In genomic region chr11:1006762-1007161, GRCh38 we compare ENCODE assay signal across 19 cellular contexts. TPM values are rescaled to one million over a fixed set of nuclear protein-coding genes. Genes with fewer than 3 reads are reported as not detected.
DNase-seq lines count a peak whose midpoint lies in the region; ATAC-seq and TF ChIP-seq lines count a peak whose summit lies in the region.
"Had no signal": no experiment of that assay in that cellular context is flagged by ENCODE, and none has a peak within 500 bp of the region (broad histone marks: within the 10 kb centered on the region; RNA-seq: fewer than 3 reads in every experiment).

No MANE protein-coding gene starts in this region.

- H3K36me3 ChIP-seq in heart right ventricle (peaks cover 0 to 100% (median 41%) of the 10 kb centered on the region in 9 donors), stomach (peaks cover 63 to 100% (median 98%) of the 10 kb centered on the region in 4 donors), sigmoid colon (peaks cover 9 to 94% (median 65%) of the 10 kb centered on the region in 4 donors)

- peak in 7 of 8 donors; percentile 62 to 80 (median 75) for ATAC-seq in heart right ventricle
- no peak for ATAC-seq in HG02870 (IDR thresholded peaks at IDR 0.05; ENCODE audit: unreplicated experiment)
- ATAC-seq: activated CD8-positive, alpha-beta memory T cell treated with anti-CD3 and anti-CD28 coated beads, Interleukin-2, amount 10 ng/mL, durations not matched to agents 7 days and 5 days; CD8-positive, alpha-beta T cell had no signal

- TF ChIP-seq CTCF in heart right ventricle (IDR thresholded peaks at IDR 0.05) (no peak), stomach (IDR thresholded peaks at IDR 0.05) (no peak), sigmoid colon (IDR thresholded peaks at IDR 0.05) (no peak)

- H3K9me3 ChIP-seq in heart right ventricle (no peaks in the 10 kb centered on the region), stomach (no peaks in the 10 kb centered on the region), sigmoid colon (no peaks in the 10 kb centered on the region)
- H3K9me3 ChIP-seq: breast epithelium, thyroid gland had no signal

- peak; percentile 56 for DNase-seq in NCI-H187 treated with DMSO at 0.1 percent for 48 hours (lab: John Stamatoyannopoulos, UW)
- peak; percentile 53 for DNase-seq in SHP77 treated with DMSO at 0.1 percent for 48 hours (lab: John Stamatoyannopoulos, UW)
- no peak for DNase-seq in heart right ventricle
- peak; percentile 55 for DNase-seq in stomach
- DNase-seq in sigmoid colon, result no peak
- DNase-seq in HuH-7.5 (ENCODE audit: low spot score), result no peak
- DNase-seq: activated CD8-positive, alpha-beta memory T cell treated with anti-CD3 and anti-CD28 coated beads, Interleukin-2, amount 10 ng/mL, durations not matched to agents 7 days and 5 days; activated naive CD4-positive, alpha-beta T cell treated with anti-CD3 and anti-CD28 coated beads for 36 hours; GDM1; MM.1S; NCI-H524 treated with DMSO at 0.1 percent for 48 hours; OCI-M1; thyroid gland had no signal

- TF ChIP-seq EP300 in stomach (IDR thresholded peaks at IDR 0.05) (no peak), sigmoid colon (IDR thresholded peaks at IDR 0.05) (no peak)

- TF ChIP-seq POLR2A in stomach (IDR thresholded peaks at IDR 0.05) (no peak), sigmoid colon (IDR thresholded peaks at IDR 0.05) (no peak)

- H3K27me3 ChIP-seq in heart right ventricle (no peaks in the 10 kb centered on the region), stomach (no peaks in the 10 kb centered on the region), sigmoid colon (no peaks in the 10 kb centered on the region)
- H3K27me3 ChIP-seq: breast epithelium, thyroid gland had no signal

- peaks cover 0 to 15% (median 0%) of the 10 kb centered on the region in 9 donors for H3K4me1 ChIP-seq in heart right ventricle
- peaks cover 0 to 6% (median 2%) of the 10 kb centered on the region in 4 donors for H3K4me1 ChIP-seq in stomach
- no peaks in the 10 kb centered on the region for H3K4me1 ChIP-seq in sigmoid colon
- H3K4me1 ChIP-seq: breast epithelium, thyroid gland had no signal

- peak overlapping the region in 2 of 10 donors; percentile 23 to 41 for H3K27ac ChIP-seq in heart right ventricle
- H3K27ac ChIP-seq in stomach, result peak overlapping the region in 1 of 5 donors; percentile 28
- H3K27ac ChIP-seq in sigmoid colon, result no peak overlapping the region
- H3K27ac ChIP-seq: breast epithelium, thyroid gland, VCaP had no signal

- WGBS in heart right ventricle, 2 donors, result 80 to 82% methylated on average over 13 of the region's 13 CpGs
- 55 to 79% (median 60%) methylated on average over 13 of the region's 13 CpGs for WGBS in stomach, 5 donors
- WGBS in sigmoid colon, 2 donors, result 92 to 95% methylated on average over 13 of the region's 13 CpGs

- intact Hi-C loops in heart right ventricle (cut with DNase I) (no loop called here), stomach (cut with DNase I; ENCODE audit: low total_unique reads) (no loop called here), sigmoid colon (cut with DNase I) (no loop called here)

- H3K4me3 ChIP-seq in heart right ventricle, result no peak overlapping the region
- no peak overlapping the region for H3K4me3 ChIP-seq in stomach
- no peak overlapping the region for H3K4me3 ChIP-seq in sigmoid colon
- H3K4me3 ChIP-seq: breast epithelium, thyroid gland had no signal

RNA-seq across cellular contexts. Expression of gene MUC6, which starts 29.8 kb away (rescaled TPM):
- total RNA-seq in heart right ventricle (not detected), stomach (100 to 1,000 TPM in 2 of 5 donors, 10 to 100 TPM in 2, under 1 TPM in 1; 0.29 to 215 (median 84.4) TPM), sigmoid colon (not detected)
- polyA plus RNA-seq in heart right ventricle (under 1 TPM; 0.01 to 0.07 TPM), stomach (100 to 1,000 TPM in 2 of 3 donors, 10 to 100 TPM in 1; 80.3 to 170 (median 150) TPM), sigmoid colon (under 1 TPM in 2 of 3 donors, not detected in 1; under 0.01 to 0.04 TPM)
- total RNA-seq: activated CD8-positive, alpha-beta memory T cell treated with anti-CD3 and anti-CD28 coated beads, Interleukin-2, amount 10 ng/mL, durations not matched to agents 7 days and 5 days; activated naive CD4-positive, alpha-beta T cell treated with anti-CD3 and anti-CD28 coated beads for 36 hours; CD8-positive, alpha-beta T cell; kidney epithelial cell; pulmonary artery endothelial cell; thyroid gland had no signal

Comparison
In these comparisons a context has a peak if more than half of its experiments do, and no peak if none do; other contexts are left out.
1. DNase-seq: peak in NCI-H187 treated with DMSO at 0.1 percent for 48 hours (single experiment), SHP77 treated with DMSO at 0.1 percent for 48 hours (single experiment) and stomach (single experiment); none in heart right ventricle (0 of 2), sigmoid colon (single experiment) and HuH-7.5 (single experiment).